ENCODE assay signal across 2 cellular contexts in genomic region chr1:24268555-24268954, GRCh38. TPM values are rescaled to one million over a fixed set of nuclear protein-coding genes. Genes with fewer than 3 reads are reported as not detected.
"Had no signal": no experiment of that assay in that cellular context is flagged by ENCODE, and none has a peak within 500 bp of the region (broad histone marks: within the 10 kb centered on the region; RNA-seq: fewer than 3 reads in every experiment).

No MANE protein-coding gene starts in this region.

RNA-seq across cellular contexts. Expression of gene GRHL3, which starts 50.6 kb away (rescaled TPM):
- total RNA-seq: IMR-90 had no signal
- polyA plus RNA-seq: IgD-negative memory B cell, IMR-90 had no signal
